ENCODE assay signal across 14 cellular contexts in genomic region chr15:52291204-52291603, GRCh38. TPM values are rescaled to one million over a fixed set of nuclear protein-coding genes. Genes with fewer than 3 reads are reported as not detected.
DNase-seq lines count a peak whose midpoint lies in the region; ATAC-seq, FAIRE-seq and TF ChIP-seq lines count a peak whose summit lies in the region.
"Had no signal": no experiment of that assay in that cellular context is flagged by ENCODE, and none has a peak within 500 bp of the region (broad histone marks: within the 10 kb centered on the region; RNA-seq: fewer than 3 reads in every experiment).

No MANE protein-coding gene starts in this region.

- peaks cover 59% of the 10 kb centered on the region for H3K4me1 Mint-ChIP-seq in progenitor cell of endocrine pancreas (ENCODE audit: low read depth)

- WGBS in smooth muscle cell (ENCODE audit: low lambda C conversion rate) = 88% methylated on average over 4 of the region's 4 CpGs

- no peaks in the 10 kb centered on the region for H3K9me3 ChIP-seq in Karpas-422 (ENCODE audit: low read length)
- H3K9me3 ChIP-seq in smooth muscle cell (replicated peaks; ENCODE audit: low read depth) = no peaks in the 10 kb centered on the region
- H3K9me3 ChIP-seq: colonic mucosa had no signal

- no peaks in the 10 kb centered on the region for H3K27me3 ChIP-seq in Karpas-422 (ENCODE audit: low read length)
- H3K27me3 ChIP-seq in smooth muscle cell (ENCODE audit: low read depth) = peaks cover 42% of the 10 kb centered on the region

- H3F3A ChIP-seq in smooth muscle cell (ENCODE audit: low read depth) = no peaks in the 10 kb centered on the region

- H2AFZ ChIP-seq in Karpas-422 (ENCODE audit: low read length) (no peak overlapping the region), smooth muscle cell (ENCODE audit: low read depth) (no peak overlapping the region)
- H2AFZ ChIP-seq: PC-9 had no signal

- TF ChIP-seq CTCF in progenitor cell of endocrine pancreas (IDR thresholded peaks at IDR 0.05; ENCODE audit: unreplicated experiment) (no peak), smooth muscle cell (IDR thresholded peaks at IDR 0.05; ENCODE audit: borderline replicate concordance, insufficient read depth, poor library complexity, severe bottlenecking) (no peak)

- no peak overlapping the region for H3K4me2 ChIP-seq in Karpas-422 (ENCODE audit: low read depth, low read length, poor library complexity, severe bottlenecking)
- H3K4me2 ChIP-seq in smooth muscle cell = no peak overlapping the region
- H3K4me2 ChIP-seq: PC-9 had no signal

- no peaks in the 10 kb centered on the region for H3K9me2 ChIP-seq in Karpas-422 (replicated peaks; ENCODE audit: insufficient read depth, low read length)

- no peaks in the 10 kb centered on the region for H4K20me1 ChIP-seq in Karpas-422 (ENCODE audit: insufficient read depth, low read depth, low read length)
- H4K20me1 ChIP-seq in smooth muscle cell (ENCODE audit: low read depth) = no peaks in the 10 kb centered on the region

- peaks cover 3% of the 10 kb centered on the region for H3K9me3 Mint-ChIP-seq in progenitor cell of endocrine pancreas (ENCODE audit: low read depth)
- H3K9me3 Mint-ChIP-seq: activated CD4-positive, alpha-beta memory T cell treated with anti-CD3 and anti-CD28 coated beads, Interleukin-2, amount 10 ng/mL, durations not matched to agents 7 days and 5 days; nephron had no signal

- H3K36me3 ChIP-seq in Karpas-422 (ENCODE audit: insufficient read depth, low read length) = no peaks in the 10 kb centered on the region
- no peaks in the 10 kb centered on the region for H3K36me3 ChIP-seq in smooth muscle cell (ENCODE audit: low read depth)
- H3K36me3 ChIP-seq: colonic mucosa had no signal

- H3K27me3 Mint-ChIP-seq in progenitor cell of endocrine pancreas = no peaks in the 10 kb centered on the region

- H3K27ac ChIP-seq in Karpas-422 (ENCODE audit: low read length) = no peak overlapping the region
- H3K27ac ChIP-seq in smooth muscle cell (ENCODE audit: low read depth) = no peak overlapping the region
- H3K27ac ChIP-seq: colonic mucosa, PC-9 had no signal

- H3K79me2 ChIP-seq in Karpas-422 (ENCODE audit: low read length) = no peaks in the 10 kb centered on the region
- H3K79me2 ChIP-seq in smooth muscle cell (ENCODE audit: low read depth) = no peaks in the 10 kb centered on the region

- ATAC-seq in GM19438 (IDR thresholded peaks at IDR 0.05; ENCODE audit: low read depth, unreplicated experiment) (peak; percentile 63), HG03521 (IDR thresholded peaks at IDR 0.05; ENCODE audit: unreplicated experiment) (no peak)

- no peak for TF ChIP-seq POLR2A in GM12891 (IDR thresholded peaks at IDR 0.05; ENCODE audit: low read depth, low read length)

- H3K4me3 ChIP-seq in Karpas-422 (ENCODE audit: low read length) = no peak overlapping the region
- no peak overlapping the region for H3K4me3 ChIP-seq in smooth muscle cell
- H3K4me3 ChIP-seq: colonic mucosa, PC-9 had no signal

- H3K4me3 Mint-ChIP-seq in progenitor cell of endocrine pancreas (ENCODE audit: low read depth) = no peak overlapping the region
- H3K4me3 Mint-ChIP-seq: activated CD4-positive, alpha-beta memory T cell treated with anti-CD3 and anti-CD28 coated beads, Interleukin-2, amount 10 ng/mL, durations not matched to agents 7 days and 5 days; nephron had no signal

- peaks cover 9% of the 10 kb centered on the region for H3K36me3 Mint-ChIP-seq in progenitor cell of endocrine pancreas (ENCODE audit: insufficient read depth)

- DNase-seq in GM12891 (ENCODE audit: insufficient read length, low spot score) (peak; percentile 25), Karpas-422 (peak; percentile 53), progenitor cell of endocrine pancreas (ENCODE audit: low spot score, unreplicated experiment) (no peak), smooth muscle cell (lab: John Stamatoyannopoulos, UW; ENCODE audit: unreplicated experiment) (no peak), NCI-H345 (lab: John Stamatoyannopoulos, UW) (no peak)
- DNase-seq: activated CD4-positive, alpha-beta memory T cell treated with anti-CD3 and anti-CD28 coated beads, Interleukin-2, amount 10 ng/mL, durations not matched to agents 7 days and 5 days; colonic mucosa; NCI-H187; NCI-H524 treated with DMSO at 0.1 percent for 48 hours; PC-9 had no signal

- H3K9ac ChIP-seq in Karpas-422 (ENCODE audit: low read length) (no peak overlapping the region), smooth muscle cell (ENCODE audit: low read depth) (no peak overlapping the region)

- no peak for FAIRE-seq in GM12891 (lab: Jason Lieb, UNC)
- FAIRE-seq: astrocyte had no signal

- H3K27ac Mint-ChIP-seq in progenitor cell of endocrine pancreas = peak overlapping the region; percentile 84
- H3K27ac Mint-ChIP-seq: activated CD4-positive, alpha-beta memory T cell treated with anti-CD3 and anti-CD28 coated beads, Interleukin-2, amount 10 ng/mL, durations not matched to agents 7 days and 5 days had no signal

- H3K4me1 ChIP-seq in Karpas-422 (ENCODE audit: low read length) (peaks cover 6% of the 10 kb centered on the region; the same call in 1 of the 2 replicates), smooth muscle cell (ENCODE audit: low read depth) (peaks cover 4% of the 10 kb centered on the region)
- H3K4me1 ChIP-seq: colonic mucosa had no signal

TF ChIP-seq in GM12891, 5 proteins besides CTCF, POLR2A, EP300 and RAD21:
- TF ChIP-seq POLR2AphosphoS5 (IDR thresholded peaks at IDR 0.05; ENCODE audit: low read depth, low read length) (no peak), SPI1 (IDR thresholded peaks at IDR 0.05; ENCODE audit: low read depth, low read length) (no peak), POU2F2 (IDR thresholded peaks at IDR 0.05; ENCODE audit: low read depth, low read length) (no peak), PAX5 (IDR thresholded peaks at IDR 0.05; ENCODE audit: insufficient read depth, low read length, severe bottlenecking) (no peak)

RNA-seq across cellular contexts. Expression of gene MYO5C, which starts 4.4 kb away (rescaled TPM):
- polyA plus RNA-seq in GM12891 (2012; ENCODE audit: low read depth, missing spikeins) = 0.56 TPM
- 0.22 and 0.58 TPM in 2 replicates for total RNA-seq in Karpas-422 (2014; rRNA removed; shearing (Covaris generic); ENCODE audit: low replicate concordance)
- total RNA-seq in progenitor cell of endocrine pancreas (63.9 and 65.6 TPM in 2 replicates), smooth muscle cell (1.5 TPM in 2 replicates)
- polyA plus RNA-seq in smooth muscle cell = 0.26 and 0.69 TPM in 2 replicates

Comparison
In these comparisons a context has a peak if more than half of its experiments do, and no peak if none do; other contexts are left out.
1. DNase-seq: peak in GM12891 (single experiment) and Karpas-422 (single experiment); none in progenitor cell of endocrine pancreas (single experiment), smooth muscle cell (single experiment) and NCI-H345 (single experiment).
2. RNA of gene MYO5C, which starts 4.4 kb away (total RNA-seq): 63.9 to 65.6 TPM in progenitor cell of endocrine pancreas; 1.5 TPM in smooth muscle cell and 0.22 to 0.58 TPM in Karpas-422; every median in the first group is over 10 times any median in the second.